ENCODE assay signal across 8 cellular contexts in the genomic region with DNA sequence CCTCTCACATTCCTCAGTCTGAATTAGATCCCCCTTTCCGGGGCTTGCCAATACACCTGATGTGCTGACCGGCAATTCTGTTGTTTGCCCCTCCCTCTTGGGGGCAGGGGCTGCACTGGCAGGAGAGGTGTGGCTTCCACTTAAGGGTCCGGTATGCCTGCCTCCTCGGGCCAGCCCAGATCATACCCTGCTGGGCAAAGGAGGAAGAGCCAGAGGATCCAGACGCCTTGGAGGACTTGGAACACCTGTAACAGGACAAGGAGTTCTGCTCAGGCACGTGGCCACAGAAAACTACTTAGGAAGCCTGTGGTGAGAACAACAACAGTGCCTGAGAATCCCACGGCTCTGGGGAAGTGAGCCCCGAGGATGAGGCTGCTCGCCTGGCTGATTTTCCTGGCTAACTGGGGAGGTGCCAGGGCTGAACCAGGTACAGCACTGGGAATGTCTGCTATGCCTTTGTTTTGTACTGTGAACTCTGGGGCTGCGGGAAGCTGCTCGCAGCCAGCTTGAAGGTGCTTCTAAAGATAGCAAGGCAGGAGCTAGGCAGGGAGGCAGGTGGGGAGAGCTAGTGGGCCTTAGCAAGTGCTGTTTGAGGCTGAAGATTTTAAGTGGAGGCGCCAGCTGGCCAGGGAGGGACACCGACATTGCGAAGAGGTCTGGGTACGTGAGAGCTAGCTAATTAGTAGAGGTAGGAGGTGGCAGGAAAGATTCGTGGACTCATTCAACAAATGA. TPM values are rescaled to one million over a fixed set of nuclear protein-coding genes. Genes with fewer than 3 reads are reported as not detected.
A peak's percentile ranks its signal among the peaks of the same experiment; 100 is the strongest.
DNase-seq lines count a peak whose midpoint lies in the region; ATAC-seq and TF ChIP-seq lines count a peak whose summit lies in the region.

A gene with protein sequence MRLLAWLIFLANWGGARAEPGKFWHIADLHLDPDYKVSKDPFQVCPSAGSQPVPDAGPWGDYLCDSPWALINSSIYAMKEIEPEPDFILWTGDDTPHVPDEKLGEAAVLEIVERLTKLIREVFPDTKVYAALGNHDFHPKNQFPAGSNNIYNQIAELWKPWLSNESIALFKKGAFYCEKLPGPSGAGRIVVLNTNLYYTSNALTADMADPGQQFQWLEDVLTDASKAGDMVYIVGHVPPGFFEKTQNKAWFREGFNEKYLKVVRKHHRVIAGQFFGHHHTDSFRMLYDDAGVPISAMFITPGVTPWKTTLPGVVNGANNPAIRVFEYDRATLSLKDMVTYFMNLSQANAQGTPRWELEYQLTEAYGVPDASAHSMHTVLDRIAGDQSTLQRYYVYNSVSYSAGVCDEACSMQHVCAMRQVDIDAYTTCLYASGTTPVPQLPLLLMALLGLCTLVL (plus strand): TSS at position 183 of the 732 bp plus-strand sequence. CDS start 184 bp downstream, at position 367.

- peaks cover 15% of the 10 kb centered on the region for H3K27me3 Mint-ChIP-seq in activated naive CD8-positive, alpha-beta T cell treated with anti-CD3 and anti-CD28 coated beads, Interleukin-2, amount 10 ng/mL, durations not matched to agents 7 days and 5 days

- peaks cover 3% of the 10 kb centered on the region for H3K36me3 Mint-ChIP-seq in activated naive CD8-positive, alpha-beta T cell treated with anti-CD3 and anti-CD28 coated beads, Interleukin-2, amount 10 ng/mL, durations not matched to agents 7 days and 5 days

- ATAC-seq in activated naive CD8-positive, alpha-beta T cell treated with anti-CD3 and anti-CD28 coated beads, Interleukin-2, amount 10 ng/mL, durations not matched to agents 7 days and 5 days (ENCODE audit: low read depth), result no peak
- ATAC-seq in left lung (peak; percentile 98), GM18861 (IDR thresholded peaks at IDR 0.05; ENCODE audit: unreplicated experiment) (no peak), HG03520 (IDR thresholded peaks at IDR 0.05; ENCODE audit: unreplicated experiment) (no peak)

- H3K36me3 ChIP-seq in left lung, result no peaks in the 10 kb centered on the region

- peak within 1 kb of the TSS in 1 of 2 donors; percentile 55 for H3K27ac ChIP-seq in left lung

- H3K9me3 ChIP-seq in left lung, result no peaks in the 10 kb centered on the region

- DNase-seq in NCI-H1436 (lab: John Stamatoyannopoulos, UW) (peak; percentile 26), NCI-H1436 treated with DMSO at 0.1 percent for 48 hours (lab: John Stamatoyannopoulos, UW) (no peak), NCI-H146 treated with DMSO at 0.1 percent for 48 hours (lab: John Stamatoyannopoulos, UW; ENCODE audit: unreplicated experiment) (peak; percentile 13), left lung (peak; percentile 75 to 85), NCI-H1092 treated with DMSO at 0.1 percent for 48 hours (lab: John Stamatoyannopoulos, UW) (no peak)
- DNase-seq in activated naive CD8-positive, alpha-beta T cell treated with anti-CD3 and anti-CD28 coated beads, Interleukin-2, amount 10 ng/mL, durations not matched to agents 7 days and 5 days, result no peak

- no peaks in the 10 kb centered on the region for H3K27me3 ChIP-seq in left lung

- peaks cover 5 to 22% of the 10 kb centered on the region in 2 donors for H3K4me1 ChIP-seq in left lung

- H3K9me3 Mint-ChIP-seq in activated naive CD8-positive, alpha-beta T cell treated with anti-CD3 and anti-CD28 coated beads, Interleukin-2, amount 10 ng/mL, durations not matched to agents 7 days and 5 days, result no peaks in the 10 kb centered on the region

- POLR2A ChIA-PET in activated naive CD8-positive, alpha-beta T cell treated with anti-CD3 and anti-CD28 coated beads, Interleukin-2, amount 10 ng/mL, durations not matched to agents 7 days and 5 days (lab: Charles Lee), result interaction anchor here (0.7 kb wide), 1 partner anchor 27 kb away, joined by 3 read pairs; no protein-coding TSS in a partner anchor

- TF ChIP-seq CTCF in left lung (IDR thresholded peaks at IDR 0.05), result no peak

- peak within 1 kb of the TSS; percentile 25 for H3K27ac Mint-ChIP-seq in activated naive CD8-positive, alpha-beta T cell treated with anti-CD3 and anti-CD28 coated beads, Interleukin-2, amount 10 ng/mL, durations not matched to agents 7 days and 5 days

- H3K4me3 Mint-ChIP-seq in activated naive CD8-positive, alpha-beta T cell treated with anti-CD3 and anti-CD28 coated beads, Interleukin-2, amount 10 ng/mL, durations not matched to agents 7 days and 5 days, result peak within 1 kb of the TSS; percentile 59

- peaks cover 40% of the 10 kb centered on the region for H3K4me1 Mint-ChIP-seq in activated naive CD8-positive, alpha-beta T cell treated with anti-CD3 and anti-CD28 coated beads, Interleukin-2, amount 10 ng/mL, durations not matched to agents 7 days and 5 days

- intact Hi-C loops in left lung (cut with DNase I), result no loop called here

- peak within 1 kb of the TSS; percentile 16 to 34 for H3K4me3 ChIP-seq in left lung

RNA-seq across cellular contexts. Expression of the gene that starts here (rescaled TPM):
- total RNA-seq in activated naive CD8-positive, alpha-beta T cell treated with anti-CD3 and anti-CD28 coated beads, Interleukin-2, amount 10 ng/mL, durations not matched to agents 7 days and 5 days, result under 1 TPM; 0.64 to 0.99 TPM
- 10 to 100 TPM; 14.8 to 15.7 TPM for total RNA-seq in left lung

Comparison
In these comparisons a context has a peak if more than half of its experiments do, and no peak if none do; other contexts are left out.
1. RNA of the gene that starts here (total RNA-seq): 14.8 to 15.7 TPM in left lung; 0.64 to 0.99 TPM in activated naive CD8-positive, alpha-beta T cell treated with anti-CD3 and anti-CD28 coated beads, Interleukin-2, amount 10 ng/mL, durations not matched to agents 7 days and 5 days; every median in the first group is over 4 times any median in the second.
2. DNase-seq: peak in NCI-H1436 (single experiment), NCI-H146 treated with DMSO at 0.1 percent for 48 hours (single experiment) and left lung (2 of 2); none in NCI-H1436 treated with DMSO at 0.1 percent for 48 hours (single experiment), activated naive CD8-positive, alpha-beta T cell treated with anti-CD3 and anti-CD28 coated beads, Interleukin-2, amount 10 ng/mL, durations not matched to agents 7 days and 5 days (single experiment) and NCI-H1092 treated with DMSO at 0.1 percent for 48 hours (single experiment).